In the genomic region with DNA sequence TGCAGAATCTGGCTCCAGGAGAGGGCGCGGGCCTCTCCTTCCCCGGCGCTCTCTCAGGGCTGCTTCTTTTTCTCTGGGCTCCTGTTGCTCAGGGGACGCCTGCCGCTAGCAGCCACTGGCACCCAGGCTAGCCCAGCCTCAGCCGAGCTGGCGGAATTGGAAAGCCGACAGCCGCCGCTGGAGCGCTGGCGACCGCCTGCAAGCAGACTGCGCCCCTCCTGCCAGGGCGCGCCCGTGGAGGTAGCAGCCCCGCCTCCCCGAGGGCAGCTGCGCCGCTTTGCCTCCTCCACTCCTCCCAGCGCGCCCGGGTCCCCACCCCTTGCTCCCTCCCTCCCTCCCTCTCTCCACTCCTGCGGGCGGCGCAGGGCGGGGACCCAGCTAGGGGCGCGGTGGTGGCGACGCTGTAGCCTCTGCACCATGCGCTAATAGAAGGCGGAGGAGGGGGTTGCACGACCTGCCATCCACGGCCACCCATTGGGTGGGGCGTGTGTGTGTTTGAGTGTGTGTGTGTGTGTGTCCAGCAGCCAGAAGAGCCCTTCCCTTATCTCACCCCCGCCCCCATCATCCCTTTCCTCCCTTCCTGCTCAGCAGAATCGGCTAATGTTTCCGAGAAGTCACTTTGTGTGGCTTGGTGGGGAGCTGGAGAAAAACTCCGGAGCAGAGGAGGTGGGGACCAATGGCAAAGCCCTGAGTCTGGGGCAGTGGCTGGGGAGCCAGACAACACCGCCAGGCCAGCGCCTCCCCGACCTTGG, we compare ENCODE assay signal across 8 cellular contexts. TPM values are rescaled to one million over a fixed set of nuclear protein-coding genes. Genes with fewer than 3 reads are reported as not detected.
DNase-seq lines count a peak whose midpoint lies in the region; ATAC-seq and TF ChIP-seq lines count a peak whose summit lies in the region.

TSS of gene SCN9A (minus strand) at position 209 of the 752 bp plus-strand sequence. CDS start 64,188 bp downstream, outside the sequence.

- peaks cover 7 to 21% of the 10 kb centered on the region in 2 experiments for H3K79me1 ChIP-seq in IMR-90 (ENCODE audit: low read depth in 1 of 2, low read length in 2 of 2)

- no peaks in the 10 kb centered on the region for H3K9me3 ChIP-seq in CD4-positive, alpha-beta T cell (ENCODE audit: control insufficient read depth, low read length)
- no peaks in the 10 kb centered on the region for H3K9me3 ChIP-seq in IMR-90 (ENCODE audit: control insufficient read depth, insufficient read depth, low read length)
- no peaks in the 10 kb centered on the region for H3K9me3 ChIP-seq in gastrocnemius medialis

- peak within 1 kb of the TSS; percentile 77 for H3K4me3 Mint-ChIP-seq in CD4-positive, alpha-beta T cell
- peak within 1 kb of the TSS; percentile 37 for H3K4me3 Mint-ChIP-seq in central memory CD8-positive, alpha-beta T cell
- peak within 1 kb of the TSS; percentile 73 to 85 (median 79) for H3K4me3 Mint-ChIP-seq in immature natural killer cell

- POLR2A ChIA-PET in CD4-positive, alpha-beta T cell (lab: Charles Lee), result no interaction called here
- POLR2A ChIA-PET in IMR-90 (lab: Charles Lee; ENCODE audit: unreplicated experiment), result no interaction called here
- POLR2A ChIA-PET in RWPE1 (lab: Yijun Ruan, JAX; ENCODE audit: low non-redundant PET), result no interaction called here

- ATAC-seq in CD4-positive, alpha-beta T cell (ENCODE audit: poor library complexity), result peak; percentile 63
- peak; percentile 79 for ATAC-seq in GM19467 (IDR thresholded peaks at IDR 0.05; ENCODE audit: unreplicated experiment)
- peak; percentile 93 for ATAC-seq in IMR-90 (ENCODE audit: low read depth)
- peak; percentile 45 for ATAC-seq in central memory CD8-positive, alpha-beta T cell (replicated peaks; ENCODE audit: extremely low read depth, poor library complexity, severe bottlenecking)
- peak; percentile 69 to 71 for ATAC-seq in gastrocnemius medialis

- BruUV-seq in IMR-90 (replicated peaks; lab: Mats Ljungman, UMichigan), result no TSS peak

- peak within 1 kb of the TSS; percentile 89 for H2BK120ac ChIP-seq in IMR-90 (ENCODE audit: low read depth, low read length)

- H3K4ac ChIP-seq in IMR-90 (ENCODE audit: low read depth, low read length), result peak within 1 kb of the TSS; percentile 85

- H3K18ac ChIP-seq in IMR-90 (ENCODE audit: low read depth, low read length), result peak within 1 kb of the TSS; percentile 30

- peak within 1 kb of the TSS; percentile 31; the same call in 1 of the 2 replicates for H2AK5ac ChIP-seq in IMR-90 (ENCODE audit: low read depth, low read length)

- no peaks in the 10 kb centered on the region for H4K20me1 ChIP-seq in IMR-90 (ENCODE audit: insufficient read depth, low read length)

- in situ Hi-C loops in IMR-90 (cut with MboI; ENCODE audit: low sequenced_read_pairs) (no loop called here), gastrocnemius medialis (cut with MboI; ENCODE audit: low sequenced_read_pairs in 4 of 4) (no loop called here)

- no peak for TF ChIP-seq RAD21 in IMR-90 (IDR thresholded peaks at IDR 0.05; ENCODE audit: low read length)

- H4K8ac ChIP-seq in IMR-90 (ENCODE audit: low read depth in 2 of 2, low read length in 2 of 2), result peak within 1 kb of the TSS; percentile 84 to 88

- TF ChIP-seq CTCF in CD4-positive, alpha-beta T cell (IDR thresholded peaks at IDR 0.05), result no peak
- TF ChIP-seq CTCF in IMR-90 (conservative IDR thresholded peaks at IDR 0.05; ENCODE audit: low read depth, low read length) (no peak), RWPE1 (conservative IDR thresholded peaks at IDR 0.05; ENCODE audit: low read depth) (no peak; the same call in 1 of the 2 replicates), gastrocnemius medialis (IDR thresholded peaks at IDR 0.05 in 4 of 5, conservative IDR thresholded peaks at IDR 0.05 in 1 of 5) (no peak)

- dilution Hi-C loops in IMR-90 (cut with HindIII; ENCODE audit: low sequenced_read_pairs, unreplicated experiment), result no loop called here

- H4K5ac ChIP-seq in IMR-90 (ENCODE audit: low read depth, low read length), result peak within 1 kb of the TSS; percentile 29

- H3K27me3 Mint-ChIP-seq in CD4-positive, alpha-beta T cell, result peaks cover 41% of the 10 kb centered on the region
- H3K27me3 Mint-ChIP-seq in central memory CD8-positive, alpha-beta T cell, result peaks cover 17% of the 10 kb centered on the region
- H3K27me3 Mint-ChIP-seq in immature natural killer cell (ENCODE audit: low read depth in 3 of 3), result peaks cover under 1 to 3% (median 1%) of the 10 kb centered on the region in 3 donors

- H3K14ac ChIP-seq in IMR-90 (replicated peaks; ENCODE audit: low read depth, low read length), result peak within 1 kb of the TSS; percentile 73

- H3K9me1 ChIP-seq in IMR-90 (ENCODE audit: insufficient read depth, low read length), result no peaks in the 10 kb centered on the region; the same call in 1 of the 2 replicates

- H3K9me3 Mint-ChIP-seq in CD4-positive, alpha-beta T cell, result no peaks in the 10 kb centered on the region
- no peaks in the 10 kb centered on the region for H3K9me3 Mint-ChIP-seq in central memory CD8-positive, alpha-beta T cell
- H3K9me3 Mint-ChIP-seq in immature natural killer cell, result peaks cover 0 to 2% (median 0%) of the 10 kb centered on the region in 6 donors

- peak within 1 kb of the TSS; percentile 70 for H3K9ac ChIP-seq in IMR-90 (ENCODE audit: low read depth, low read length)

- H2BK5ac ChIP-seq in IMR-90 (ENCODE audit: low read depth, low read length, poor library complexity, severe bottlenecking), result peak within 1 kb of the TSS; percentile 72

- CTCF ChIA-PET in CD4-positive, alpha-beta T cell (lab: Charles Lee), result no interaction called here
- CTCF ChIA-PET in IMR-90 (lab: Yijun Ruan, JAX), result interaction anchor here (0.6 to 1.5 kb wide), 3 partner anchors 15 to 31 kb away, joined by 3 to 4 read pairs (median 4); no protein-coding TSS in a partner anchor
- CTCF ChIA-PET in RWPE1 (lab: Yijun Ruan, JAX), result interaction anchor here (1.0 to 1.2 kb wide), 2 partner anchors 15 to 42 kb away, joined by 3 to 5 read pairs; no protein-coding TSS in a partner anchor

- peak within 1 kb of the TSS; percentile 84 for H2AK9ac ChIP-seq in IMR-90 (replicated peaks; ENCODE audit: low read depth, low read length, poor library complexity)

- H3K4me1 ChIP-seq in IMR-90 (ENCODE audit: control insufficient read depth, insufficient read depth, low read length), result peaks cover 7% of the 10 kb centered on the region
- H3K4me1 ChIP-seq in gastrocnemius medialis, result peaks cover 7 to 16% of the 10 kb centered on the region in 2 donors

- peak within 1 kb of the TSS; percentile 97 for H2AFZ ChIP-seq in IMR-90 (replicated peaks; ENCODE audit: low read length, poor library complexity)

- peaks cover 14% of the 10 kb centered on the region for H3K27me3 ChIP-seq in CD4-positive, alpha-beta T cell (ENCODE audit: control insufficient read depth, insufficient read depth, low read length)
- H3K27me3 ChIP-seq in IMR-90 (ENCODE audit: control insufficient read depth, insufficient read depth, low read length), result no peaks in the 10 kb centered on the region
- H3K27me3 ChIP-seq in gastrocnemius medialis, result no peaks in the 10 kb centered on the region

- H3K56ac ChIP-seq in IMR-90 (ENCODE audit: extremely low read depth, insufficient read depth, low read length), result peak within 1 kb of the TSS; percentile 56; the same call in 1 of the 2 replicates

- DNase-seq in CD4-positive, alpha-beta T cell, result peak in 2 of 10 experiments; percentile 5 to 6
- DNase-seq in IMR-90 (peak; percentile 72), RWPE1 (ENCODE audit: low spot score) (peak; percentile 48), immature natural killer cell (peak in 1 of 3 donors; percentile 5), gastrocnemius medialis (peak; percentile 33 to 45), MV-4-11 (lab: John Stamatoyannopoulos, UW) (no peak)
- no peak for DNase-seq in central memory CD8-positive, alpha-beta T cell (ENCODE audit: low spot score in 2 of 2)

- peak within 1 kb of the TSS; percentile 88 for H3K23ac ChIP-seq in IMR-90 (ENCODE audit: low read depth, low read length)

- intact Hi-C loops in CD4-positive, alpha-beta T cell (cut with DNase I, micrococcal nuclease), result no loop called here
- intact Hi-C loops in IMR-90 (cut with micrococcal nuclease) (loop anchor here (5.0 kb wide), 1 partner anchor 36 kb away; no protein-coding TSS in a partner anchor), gastrocnemius medialis (cut with DNase I; ENCODE audit: low total_unique reads) (no loop called here)

- peak within 1 kb of the TSS; percentile 77 for H3K4me3 ChIP-seq in IMR-90 (ENCODE audit: insufficient read depth, low read depth, low read length)
- H3K4me3 ChIP-seq in gastrocnemius medialis, result peak within 1 kb of the TSS; percentile 58 to 68 (median 60)

- H2BK15ac ChIP-seq in IMR-90 (ENCODE audit: low read depth, low read length), result peak within 1 kb of the TSS; percentile 94; the same call in 2 of the 3 replicates

- H3K36me3 ChIP-seq in IMR-90 (ENCODE audit: control insufficient read depth, insufficient read depth, low read length) (no peaks in the 10 kb centered on the region), gastrocnemius medialis (no peaks in the 10 kb centered on the region)

- no peak within 1 kb of the TSS for H3K27ac ChIP-seq in CD4-positive, alpha-beta T cell (ENCODE audit: low read depth, low read length)
- peak within 1 kb of the TSS; percentile 68 for H3K27ac ChIP-seq in IMR-90 (ENCODE audit: insufficient read depth, low read length)
- H3K27ac ChIP-seq in RWPE1, result no peak within 1 kb of the TSS; the same call in 1 of the 2 replicates
- H3K27ac ChIP-seq in gastrocnemius medialis, result peak within 1 kb of the TSS in 2 of 4 donors; percentile 6

- H4K91ac ChIP-seq in IMR-90 (ENCODE audit: insufficient read depth, low read depth, low read length), result peak within 1 kb of the TSS; percentile 81

- H3K27ac Mint-ChIP-seq in CD4-positive, alpha-beta T cell, result no peak within 1 kb of the TSS
- H3K27ac Mint-ChIP-seq in central memory CD8-positive, alpha-beta T cell (ENCODE audit: low read depth), result no peak within 1 kb of the TSS
- no peak within 1 kb of the TSS for H3K27ac Mint-ChIP-seq in immature natural killer cell

- peak within 1 kb of the TSS; percentile 84 for H3K4me2 ChIP-seq in IMR-90 (ENCODE audit: low read depth, low read length)

- TF ChIP-seq POLR2A in IMR-90 (IDR thresholded peaks at IDR 0.05; ENCODE audit: low read depth, low read length) (no peak; the same call in 1 of the 2 replicates), gastrocnemius medialis (IDR thresholded peaks at IDR 0.05) (no peak)

- WGBS in IMR-90 (ENCODE audit: extremely low coverage in 2 of 2, insufficient read length in 1 of 2), 2 experiments, result 0% methylated on average over 19 of the region's 45 CpGs; no CpG with 5 or more reads in 1 of the 2 experiments

- peak within 1 kb of the TSS; percentile 66 for H2BK20ac ChIP-seq in IMR-90 (ENCODE audit: low read depth, low read length)

- H3K4me1 Mint-ChIP-seq in CD4-positive, alpha-beta T cell (ENCODE audit: low read depth), result peaks cover 20% of the 10 kb centered on the region
- H3K4me1 Mint-ChIP-seq in central memory CD8-positive, alpha-beta T cell, result peaks cover 6% of the 10 kb centered on the region
- peaks cover 8 to 20% of the 10 kb centered on the region in 2 donors for H3K4me1 Mint-ChIP-seq in immature natural killer cell

- H3K36me3 Mint-ChIP-seq in CD4-positive, alpha-beta T cell (ENCODE audit: low read depth), result no peaks in the 10 kb centered on the region
- H3K36me3 Mint-ChIP-seq in central memory CD8-positive, alpha-beta T cell (ENCODE audit: insufficient read depth), result no peaks in the 10 kb centered on the region
- H3K36me3 Mint-ChIP-seq in immature natural killer cell, result no peaks in the 10 kb centered on the region

RNA-seq across cellular contexts. Expression of gene SCN9A, which starts in this region (rescaled TPM):
- under 1 TPM; 0.14 to 0.17 TPM for total RNA-seq in CD4-positive, alpha-beta T cell
- total RNA-seq in IMR-90 (2012; rRNA removed) (135 and 179 TPM in 2 replicates), gastrocnemius medialis (1 to 10 TPM in 1 of 4 donors, under 1 TPM in 3; 0.10 to 1.1 (median 0.49) TPM)
- polyA plus RNA-seq in IMR-90 (2012; rRNA removed) (33.7 and 40.1 TPM in 2 replicates), immature natural killer cell (under 1 TPM; 0.55 to 0.86 (median 0.78) TPM)
- 8.0 and 18.0 TPM in 2 replicates for polyA plus RNA-seq in IMR-90 (2012; cell fraction: cytosol; rRNA removed)
- 10.6 and 92.5 TPM in 2 replicates for polyA plus RNA-seq in IMR-90 (2012; cell fraction: nucleus; rRNA removed; ENCODE audit: low replicate concordance)

Comparison
In these comparisons a context has a peak if more than half of its experiments do, and no peak if none do; other contexts are left out.
1. RNA of gene SCN9A (total RNA-seq): 135 to 179 TPM in IMR-90; 0.10 to 1.1 TPM in gastrocnemius medialis and 0.14 to 0.17 TPM in CD4-positive, alpha-beta T cell; every median in the first group is over 10 times any median in the second.
2. RNA of gene SCN9A (polyA plus RNA-seq): 8.0 to 92.5 TPM in IMR-90; 0.55 to 0.86 TPM in immature natural killer cell; every median in the first group is over 4 times any median in the second.
3. Peak in ATAC-seq in CD4-positive, alpha-beta T cell; RNA of the gene not detected or under 1 TPM.
4. DNase-seq: peak in IMR-90 (single experiment), RWPE1 (single experiment) and gastrocnemius medialis (2 of 2); none in central memory CD8-positive, alpha-beta T cell (0 of 2) and MV-4-11 (single experiment).
5. Peak in every context shown above with its lines, with median percentiles within 50 percentile points of each other: ATAC-seq and H3K4me3 Mint-ChIP-seq.